Comparison of ENCODE assay signal across 13 cellular contexts in the genomic region with DNA sequence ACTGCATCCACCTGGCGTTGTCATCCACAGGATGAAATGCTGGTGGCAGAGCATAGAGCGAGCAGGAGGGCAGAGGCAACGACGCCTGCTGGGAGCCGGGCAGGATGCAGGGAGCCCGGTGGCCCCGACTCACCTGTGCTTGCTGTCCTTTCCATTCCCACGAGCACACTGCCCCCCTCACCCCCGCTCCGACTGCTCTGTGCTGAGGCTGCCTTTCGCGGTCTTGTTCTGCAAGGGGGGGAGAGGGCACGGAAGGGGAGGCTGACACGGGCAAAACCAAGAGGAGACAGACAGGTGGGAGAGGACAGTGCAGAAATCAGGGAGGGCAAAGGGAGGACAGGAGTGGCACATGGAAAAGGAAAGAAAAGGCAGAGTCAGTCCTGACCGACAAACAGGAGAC.
"Had no signal": no experiment of that assay in that cellular context is flagged by ENCODE, and none has a peak within 500 bp of the region (broad histone marks: within the 10 kb centered on the region; RNA-seq: fewer than 3 reads in every experiment).

No MANE protein-coding gene starts in this region.

- H3K4me3 ChIP-seq: cardiac muscle cell, colonic mucosa, Peyer's patch had no signal

- H3K27ac ChIP-seq: brain microvascular endothelial cell, cardiac muscle cell, colonic mucosa, Peyer's patch had no signal

- H3K27me3 ChIP-seq: brain microvascular endothelial cell, cardiac muscle cell, colonic mucosa, Peyer's patch had no signal

- H3K4me3 Mint-ChIP-seq: activated CD4-positive, alpha-beta memory T cell treated with anti-CD3 and anti-CD28 coated beads, Interleukin-2, amount 10 ng/mL, durations not matched to agents 7 days and 5 days; activated CD4-positive, alpha-beta T cell treated with anti-CD3 and anti-CD28 coated beads for 36 hours; activated naive CD8-positive, alpha-beta T cell treated with anti-CD3 and anti-CD28 coated beads, Interleukin-2, amount 50 U/mL, for 24 hours; T-helper 1 cell treated with Interleukin-12 subunit alpha and Interleukin-12 subunit beta and Interleukin-4 antibody, amounts not matched to agents 30 μg/mL and 1 μg/mL, for 36 hours had no signal

- H3K9me3 Mint-ChIP-seq: activated CD4-positive, alpha-beta memory T cell treated with anti-CD3 and anti-CD28 coated beads, Interleukin-2, amount 10 ng/mL, durations not matched to agents 7 days and 5 days; activated naive CD4-positive, alpha-beta T cell treated with anti-CD3 and anti-CD28 coated beads, Interleukin-2, amount 50 U/mL, for 72 hours; activated naive CD8-positive, alpha-beta T cell treated with anti-CD3 and anti-CD28 coated beads, Interleukin-2, amount 50 U/mL, for 24 hours; T-helper 1 cell treated with Interleukin-12 subunit alpha and Interleukin-12 subunit beta and Interleukin-4 antibody, amounts not matched to agents 30 μg/mL and 1 μg/mL, for 36 hours had no signal

- H3K36me3 Mint-ChIP-seq: activated naive CD4-positive, alpha-beta T cell treated with anti-CD3 and anti-CD28 coated beads, Interleukin-2, amount 50 U/mL, for 72 hours had no signal

- H3K27ac Mint-ChIP-seq: activated CD4-positive, alpha-beta memory T cell treated with anti-CD3 and anti-CD28 coated beads, Interleukin-2, amount 10 ng/mL, durations not matched to agents 7 days and 5 days; activated CD4-positive, alpha-beta T cell treated with anti-CD3 and anti-CD28 coated beads for 36 hours; activated naive CD8-positive, alpha-beta T cell treated with anti-CD3 and anti-CD28 coated beads, Interleukin-2, amount 50 U/mL, for 24 hours; T-helper 1 cell treated with Interleukin-12 subunit alpha and Interleukin-12 subunit beta and Interleukin-4 antibody, amounts not matched to agents 30 μg/mL and 1 μg/mL, for 36 hours had no signal

- H3K36me3 ChIP-seq: cardiac muscle cell, colonic mucosa had no signal

- DNase-seq: amniotic stem cell, NCI-H2107, NCI-H510A, NCI-H526 treated with DMSO at 0.1 percent for 48 hours had no signal

- H3K27me3 Mint-ChIP-seq: activated CD4-positive, alpha-beta memory T cell treated with anti-CD3 and anti-CD28 coated beads, Interleukin-2, amount 10 ng/mL, durations not matched to agents 7 days and 5 days; activated CD4-positive, alpha-beta T cell treated with anti-CD3 and anti-CD28 coated beads for 36 hours; activated naive CD8-positive, alpha-beta T cell treated with anti-CD3 and anti-CD28 coated beads, Interleukin-2, amount 50 U/mL, for 24 hours had no signal
